ENCODE assay signal across 15 cellular contexts in the genomic region with DNA sequence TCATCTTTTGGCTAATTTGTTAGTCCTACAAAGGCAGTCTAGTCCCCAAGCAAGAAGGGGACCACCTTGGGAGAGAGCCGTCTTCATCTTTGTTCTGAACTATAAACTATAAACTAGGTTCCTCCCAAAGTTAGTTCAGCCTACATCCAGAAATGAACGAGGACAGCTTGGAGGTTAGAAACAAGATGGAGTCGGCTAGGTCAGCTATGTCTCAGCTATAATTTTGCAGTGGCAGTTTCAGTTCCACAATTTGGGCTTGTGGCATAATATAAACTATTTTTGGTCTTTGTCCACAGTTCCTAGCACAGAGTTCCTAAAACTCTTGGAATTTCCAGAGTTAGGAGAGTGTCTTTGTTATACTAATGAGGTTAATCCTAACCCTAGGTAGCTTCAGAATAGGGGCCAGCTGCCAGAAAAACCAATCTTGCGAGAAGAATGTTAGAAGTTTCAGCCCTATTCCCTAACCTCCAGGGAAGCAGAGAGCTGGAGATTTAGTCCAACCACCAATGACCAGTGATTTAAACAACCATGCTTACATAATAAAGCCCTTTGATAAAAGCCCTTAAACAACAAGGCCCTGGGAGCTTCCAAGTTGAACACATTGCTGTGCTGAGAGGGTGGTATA.
"Had no signal": no experiment of that assay in that cellular context is flagged by ENCODE, and none has a peak within 500 bp of the region (broad histone marks: within the 10 kb centered on the region; RNA-seq: fewer than 3 reads in every experiment).

No MANE protein-coding gene starts in this region.

- H3K9me3 Mint-ChIP-seq: activated CD8-positive, alpha-beta T cell treated with anti-CD3 and anti-CD28 coated beads for 36 hours; immature natural killer cell; naive thymus-derived CD8-positive, alpha-beta T cell had no signal

- H3K9me3 ChIP-seq: ascending aorta, heart right ventricle, mucosa of descending colon, vagina had no signal

- H3K36me3 ChIP-seq: ascending aorta, heart right ventricle, vagina had no signal

- H3K4me1 ChIP-seq: ascending aorta, vagina had no signal

- H3K4me2 ChIP-seq: smooth muscle cell had no signal

- H3K4me3 Mint-ChIP-seq: activated CD8-positive, alpha-beta T cell treated with anti-CD3 and anti-CD28 coated beads for 36 hours; immature natural killer cell; naive thymus-derived CD8-positive, alpha-beta T cell had no signal

- H3K4me1 Mint-ChIP-seq: immature natural killer cell; naive thymus-derived CD8-positive, alpha-beta T cell had no signal

- H3K4me3 ChIP-seq: ascending aorta, dorsolateral prefrontal cortex, heart right ventricle, mucosa of descending colon, smooth muscle cell, vagina had no signal

- H3K27me3 ChIP-seq: ascending aorta, heart right ventricle, vagina had no signal

- DNase-seq: activated CD4-positive, alpha-beta T cell treated with anti-CD3 and anti-CD28 coated beads for 1 hour; activated CD8-positive, alpha-beta memory T cell treated with anti-CD3 and anti-CD28 coated beads, Interleukin-2, amount 50 U/mL, for 4 hours; activated CD8-positive, alpha-beta T cell treated with anti-CD3 and anti-CD28 coated beads for 36 hours; activated naive CD4-positive, alpha-beta T cell; dorsolateral prefrontal cortex; foreskin melanocyte; heart right ventricle; immature natural killer cell; mucosa of descending colon; naive thymus-derived CD8-positive, alpha-beta T cell; nucleus accumbens; right cardiac atrium had no signal

- ATAC-seq: activated CD8-positive, alpha-beta T cell treated with anti-CD3 and anti-CD28 coated beads for 36 hours; heart right ventricle; mucosa of descending colon; naive thymus-derived CD8-positive, alpha-beta T cell; right cardiac atrium had no signal

- H3K27ac ChIP-seq: ascending aorta, dorsolateral prefrontal cortex, heart right ventricle, vagina had no signal

- H3K27ac Mint-ChIP-seq: activated CD8-positive, alpha-beta T cell treated with anti-CD3 and anti-CD28 coated beads for 36 hours; immature natural killer cell; naive thymus-derived CD8-positive, alpha-beta T cell had no signal

- H3K36me3 Mint-ChIP-seq: immature natural killer cell; naive thymus-derived CD8-positive, alpha-beta T cell had no signal
